In the genomic region with DNA sequence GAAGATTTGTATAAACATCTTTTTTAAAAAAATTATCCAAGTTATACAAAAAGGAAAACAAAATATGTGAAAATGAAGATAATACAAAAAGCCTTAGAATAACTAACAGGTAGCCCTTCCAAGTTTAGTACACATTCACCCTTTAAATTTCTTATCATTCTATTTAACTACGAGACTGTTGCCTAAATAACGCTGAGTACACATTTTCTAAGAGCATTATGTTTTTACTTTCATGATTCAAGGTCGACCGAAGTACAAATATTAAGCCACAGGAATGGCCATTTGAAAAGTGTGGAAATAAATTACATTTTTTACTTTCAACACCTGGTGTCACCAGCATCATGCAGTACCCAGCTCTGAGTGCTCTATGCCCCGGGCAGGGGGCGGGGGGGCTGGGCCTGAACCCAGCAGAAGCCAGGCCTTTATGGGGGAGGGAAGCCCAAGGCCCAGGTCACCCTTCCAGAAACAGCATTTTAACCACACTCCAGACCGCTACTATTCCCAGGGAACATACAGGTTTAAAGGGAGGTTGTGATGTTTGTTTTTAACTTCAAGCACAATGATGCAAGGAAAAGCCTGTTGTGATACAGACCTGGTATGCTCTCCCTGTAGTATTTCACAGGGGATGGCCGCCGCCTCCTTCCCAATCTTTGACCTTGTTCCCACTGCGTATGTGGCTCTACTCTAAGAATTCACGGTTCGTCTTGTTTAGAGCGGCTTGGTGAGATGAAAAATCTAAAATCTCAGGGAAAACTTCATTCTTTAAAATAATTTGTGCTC, we compare ENCODE assay signal across 1 cellular context.
TF ChIP-seq lines count a peak whose summit lies in the region.

No MANE protein-coding gene starts in this region.

TF ChIP-seq in HepG2, 621 proteins besides CTCF, POLR2A, EP300 and RAD21 (continued from another document and continues in another):
- TF ChIP-seq, protein P1, sequence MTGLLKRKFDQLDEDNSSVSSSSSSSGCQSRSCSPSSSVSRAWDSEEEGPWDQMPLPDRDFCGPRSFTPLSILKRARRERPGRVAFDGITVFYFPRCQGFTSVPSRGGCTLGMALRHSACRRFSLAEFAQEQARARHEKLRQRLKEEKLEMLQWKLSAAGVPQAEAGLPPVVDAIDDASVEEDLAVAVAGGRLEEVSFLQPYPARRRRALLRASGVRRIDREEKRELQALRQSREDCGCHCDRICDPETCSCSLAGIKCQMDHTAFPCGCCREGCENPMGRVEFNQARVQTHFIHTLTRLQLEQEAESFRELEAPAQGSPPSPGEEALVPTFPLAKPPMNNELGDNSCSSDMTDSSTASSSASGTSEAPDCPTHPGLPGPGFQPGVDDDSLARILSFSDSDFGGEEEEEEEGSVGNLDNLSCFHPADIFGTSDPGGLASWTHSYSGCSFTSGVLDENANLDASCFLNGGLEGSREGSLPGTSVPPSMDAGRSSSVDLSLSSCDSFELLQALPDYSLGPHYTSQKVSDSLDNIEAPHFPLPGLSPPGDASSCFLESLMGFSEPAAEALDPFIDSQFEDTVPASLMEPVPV (CRISPR knock-in tag; IDR thresholded peaks at IDR 0.05), result no peak
- TF ChIP-seq, protein P2, sequence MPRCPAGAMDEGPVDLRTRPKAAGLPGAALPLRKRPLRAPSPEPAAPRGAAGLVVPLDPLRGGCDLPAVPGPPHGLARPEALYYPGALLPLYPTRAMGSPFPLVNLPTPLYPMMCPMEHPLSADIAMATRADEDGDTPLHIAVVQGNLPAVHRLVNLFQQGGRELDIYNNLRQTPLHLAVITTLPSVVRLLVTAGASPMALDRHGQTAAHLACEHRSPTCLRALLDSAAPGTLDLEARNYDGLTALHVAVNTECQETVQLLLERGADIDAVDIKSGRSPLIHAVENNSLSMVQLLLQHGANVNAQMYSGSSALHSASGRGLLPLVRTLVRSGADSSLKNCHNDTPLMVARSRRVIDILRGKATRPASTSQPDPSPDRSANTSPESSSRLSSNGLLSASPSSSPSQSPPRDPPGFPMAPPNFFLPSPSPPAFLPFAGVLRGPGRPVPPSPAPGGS (CRISPR knock-in tag; IDR thresholded peaks at IDR 0.05), result no peak
- TF ChIP-seq MTF1 (CRISPR knock-in tag; IDR thresholded peaks at IDR 0.05) (no peak), ZNF124 (CRISPR knock-in tag; IDR thresholded peaks at IDR 0.05) (no peak), KAT7 (CRISPR knock-in tag; IDR thresholded peaks at IDR 0.05; ENCODE audit: borderline replicate concordance) (no peak), HDAC1 (CRISPR knock-in tag; IDR thresholded peaks at IDR 0.05) (peak; percentile 27; the same call in 1 of the 2 replicates), RBFOX2 (IDR thresholded peaks at IDR 0.05; ENCODE audit: low read depth, low read length) (no peak), ZNF207 (IDR thresholded peaks at IDR 0.05; ENCODE audit: borderline replicate concordance) (no peak), SETDB1 (CRISPR knock-in tag; IDR thresholded peaks at IDR 0.05; ENCODE audit: borderline replicate concordance) (no peak), SALL1 (CRISPR knock-in tag; IDR thresholded peaks at IDR 0.05) (peak; percentile 84), KDM1A (CRISPR knock-in tag; IDR thresholded peaks at IDR 0.05) (no peak), ZNF552 (CRISPR knock-in tag; IDR thresholded peaks at IDR 0.05; ENCODE audit: borderline replicate concordance) (no peak), ZNF558 (CRISPR knock-in tag; IDR thresholded peaks at IDR 0.05; ENCODE audit: borderline replicate concordance) (no peak), CENPX (CRISPR knock-in tag; IDR thresholded peaks at IDR 0.05) (no peak), GZF1 (CRISPR knock-in tag; IDR thresholded peaks at IDR 0.05) (no peak), ZNF510 (CRISPR knock-in tag; IDR thresholded peaks at IDR 0.05; ENCODE audit: low read depth) (no peak), MYNN (CRISPR knock-in tag; IDR thresholded peaks at IDR 0.05; ENCODE audit: low read depth) (no peak), TMF1 (CRISPR knock-in tag; IDR thresholded peaks at IDR 0.05; ENCODE audit: low read depth) (no peak), MEIS2 (CRISPR knock-in tag; IDR thresholded peaks at IDR 0.05) (no peak), CREB1 (IDR thresholded peaks at IDR 0.05) (no peak), CREB1 (CRISPR knock-in tag; IDR thresholded peaks at IDR 0.05) (no peak), YY1 (IDR thresholded peaks at IDR 0.05; ENCODE audit: insufficient read depth, insufficient replicate concordance, low read depth, low read length) (no peak), ZNF282 (IDR thresholded peaks at IDR 0.05; ENCODE audit: partially characterized antibody) (no peak), CBX1 (IDR thresholded peaks at IDR 0.05; ENCODE audit: low read depth) (no peak), GATA4 (IDR thresholded peaks at IDR 0.05; ENCODE audit: borderline replicate concordance, low read depth) (no peak), ZNF556 (CRISPR knock-in tag; IDR thresholded peaks at IDR 0.05; ENCODE audit: borderline replicate concordance) (no peak), NKX3-1 (CRISPR knock-in tag; IDR thresholded peaks at IDR 0.05) (no peak), ZC3H4 (CRISPR knock-in tag; IDR thresholded peaks at IDR 0.05; ENCODE audit: borderline replicate concordance) (no peak), ZNF850 (CRISPR knock-in tag; conservative IDR thresholded peaks at IDR 0.05) (no peak)
- TF ChIP-seq, protein P3, sequence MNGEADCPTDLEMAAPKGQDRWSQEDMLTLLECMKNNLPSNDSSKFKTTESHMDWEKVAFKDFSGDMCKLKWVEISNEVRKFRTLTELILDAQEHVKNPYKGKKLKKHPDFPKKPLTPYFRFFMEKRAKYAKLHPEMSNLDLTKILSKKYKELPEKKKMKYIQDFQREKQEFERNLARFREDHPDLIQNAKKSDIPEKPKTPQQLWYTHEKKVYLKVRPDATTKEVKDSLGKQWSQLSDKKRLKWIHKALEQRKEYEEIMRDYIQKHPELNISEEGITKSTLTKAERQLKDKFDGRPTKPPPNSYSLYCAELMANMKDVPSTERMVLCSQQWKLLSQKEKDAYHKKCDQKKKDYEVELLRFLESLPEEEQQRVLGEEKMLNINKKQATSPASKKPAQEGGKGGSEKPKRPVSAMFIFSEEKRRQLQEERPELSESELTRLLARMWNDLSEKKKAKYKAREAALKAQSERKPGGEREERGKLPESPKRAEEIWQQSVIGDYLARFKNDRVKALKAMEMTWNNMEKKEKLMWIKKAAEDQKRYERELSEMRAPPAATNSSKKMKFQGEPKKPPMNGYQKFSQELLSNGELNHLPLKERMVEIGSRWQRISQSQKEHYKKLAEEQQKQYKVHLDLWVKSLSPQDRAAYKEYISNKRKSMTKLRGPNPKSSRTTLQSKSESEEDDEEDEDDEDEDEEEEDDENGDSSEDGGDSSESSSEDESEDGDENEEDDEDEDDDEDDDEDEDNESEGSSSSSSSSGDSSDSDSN (CRISPR knock-in tag; IDR thresholded peaks at IDR 0.05), result no peak
- TF ChIP-seq, protein P4, sequence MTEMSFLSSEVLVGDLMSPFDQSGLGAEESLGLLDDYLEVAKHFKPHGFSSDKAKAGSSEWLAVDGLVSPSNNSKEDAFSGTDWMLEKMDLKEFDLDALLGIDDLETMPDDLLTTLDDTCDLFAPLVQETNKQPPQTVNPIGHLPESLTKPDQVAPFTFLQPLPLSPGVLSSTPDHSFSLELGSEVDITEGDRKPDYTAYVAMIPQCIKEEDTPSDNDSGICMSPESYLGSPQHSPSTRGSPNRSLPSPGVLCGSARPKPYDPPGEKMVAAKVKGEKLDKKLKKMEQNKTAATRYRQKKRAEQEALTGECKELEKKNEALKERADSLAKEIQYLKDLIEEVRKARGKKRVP (CRISPR knock-in tag; IDR thresholded peaks at IDR 0.05), result no peak
- TF ChIP-seq, protein P5, sequence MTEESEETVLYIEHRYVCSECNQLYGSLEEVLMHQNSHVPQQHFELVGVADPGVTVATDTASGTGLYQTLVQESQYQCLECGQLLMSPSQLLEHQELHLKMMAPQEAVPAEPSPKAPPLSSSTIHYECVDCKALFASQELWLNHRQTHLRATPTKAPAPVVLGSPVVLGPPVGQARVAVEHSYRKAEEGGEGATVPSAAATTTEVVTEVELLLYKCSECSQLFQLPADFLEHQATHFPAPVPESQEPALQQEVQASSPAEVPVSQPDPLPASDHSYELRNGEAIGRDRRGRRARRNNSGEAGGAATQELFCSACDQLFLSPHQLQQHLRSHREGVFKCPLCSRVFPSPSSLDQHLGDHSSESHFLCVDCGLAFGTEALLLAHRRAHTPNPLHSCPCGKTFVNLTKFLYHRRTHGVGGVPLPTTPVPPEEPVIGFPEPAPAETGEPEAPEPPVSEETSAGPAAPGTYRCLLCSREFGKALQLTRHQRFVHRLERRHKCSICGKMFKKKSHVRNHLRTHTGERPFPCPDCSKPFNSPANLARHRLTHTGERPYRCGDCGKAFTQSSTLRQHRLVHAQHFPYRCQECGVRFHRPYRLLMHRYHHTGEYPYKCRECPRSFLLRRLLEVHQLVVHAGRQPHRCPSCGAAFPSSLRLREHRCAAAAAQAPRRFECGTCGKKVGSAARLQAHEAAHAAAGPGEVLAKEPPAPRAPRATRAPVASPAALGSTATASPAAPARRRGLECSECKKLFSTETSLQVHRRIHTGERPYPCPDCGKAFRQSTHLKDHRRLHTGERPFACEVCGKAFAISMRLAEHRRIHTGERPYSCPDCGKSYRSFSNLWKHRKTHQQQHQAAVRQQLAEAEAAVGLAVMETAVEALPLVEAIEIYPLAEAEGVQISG (CRISPR knock-in tag; IDR thresholded peaks at IDR 0.05), result no peak
- TF ChIP-seq, protein P6, sequence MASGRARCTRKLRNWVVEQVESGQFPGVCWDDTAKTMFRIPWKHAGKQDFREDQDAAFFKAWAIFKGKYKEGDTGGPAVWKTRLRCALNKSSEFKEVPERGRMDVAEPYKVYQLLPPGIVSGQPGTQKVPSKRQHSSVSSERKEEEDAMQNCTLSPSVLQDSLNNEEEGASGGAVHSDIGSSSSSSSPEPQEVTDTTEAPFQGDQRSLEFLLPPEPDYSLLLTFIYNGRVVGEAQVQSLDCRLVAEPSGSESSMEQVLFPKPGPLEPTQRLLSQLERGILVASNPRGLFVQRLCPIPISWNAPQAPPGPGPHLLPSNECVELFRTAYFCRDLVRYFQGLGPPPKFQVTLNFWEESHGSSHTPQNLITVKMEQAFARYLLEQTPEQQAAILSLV (CRISPR knock-in tag; IDR thresholded peaks at IDR 0.05; ENCODE audit: borderline replicate concordance), result no peak
- TF ChIP-seq, protein P7, sequence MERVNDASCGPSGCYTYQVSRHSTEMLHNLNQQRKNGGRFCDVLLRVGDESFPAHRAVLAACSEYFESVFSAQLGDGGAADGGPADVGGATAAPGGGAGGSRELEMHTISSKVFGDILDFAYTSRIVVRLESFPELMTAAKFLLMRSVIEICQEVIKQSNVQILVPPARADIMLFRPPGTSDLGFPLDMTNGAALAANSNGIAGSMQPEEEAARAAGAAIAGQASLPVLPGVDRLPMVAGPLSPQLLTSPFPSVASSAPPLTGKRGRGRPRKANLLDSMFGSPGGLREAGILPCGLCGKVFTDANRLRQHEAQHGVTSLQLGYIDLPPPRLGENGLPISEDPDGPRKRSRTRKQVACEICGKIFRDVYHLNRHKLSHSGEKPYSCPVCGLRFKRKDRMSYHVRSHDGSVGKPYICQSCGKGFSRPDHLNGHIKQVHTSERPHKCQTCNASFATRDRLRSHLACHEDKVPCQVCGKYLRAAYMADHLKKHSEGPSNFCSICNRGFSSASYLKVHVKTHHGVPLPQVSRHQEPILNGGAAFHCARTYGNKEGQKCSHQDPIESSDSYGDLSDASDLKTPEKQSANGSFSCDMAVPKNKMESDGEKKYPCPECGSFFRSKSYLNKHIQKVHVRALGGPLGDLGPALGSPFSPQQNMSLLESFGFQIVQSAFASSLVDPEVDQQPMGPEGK (CRISPR knock-in tag; IDR thresholded peaks at IDR 0.05), result peak; percentile 63
- TF ChIP-seq, protein P8, sequence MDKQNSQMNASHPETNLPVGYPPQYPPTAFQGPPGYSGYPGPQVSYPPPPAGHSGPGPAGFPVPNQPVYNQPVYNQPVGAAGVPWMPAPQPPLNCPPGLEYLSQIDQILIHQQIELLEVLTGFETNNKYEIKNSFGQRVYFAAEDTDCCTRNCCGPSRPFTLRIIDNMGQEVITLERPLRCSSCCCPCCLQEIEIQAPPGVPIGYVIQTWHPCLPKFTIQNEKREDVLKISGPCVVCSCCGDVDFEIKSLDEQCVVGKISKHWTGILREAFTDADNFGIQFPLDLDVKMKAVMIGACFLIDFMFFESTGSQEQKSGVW (CRISPR knock-in tag; IDR thresholded peaks at IDR 0.05; ENCODE audit: borderline replicate concordance), result no peak
- TF ChIP-seq, protein P9, sequence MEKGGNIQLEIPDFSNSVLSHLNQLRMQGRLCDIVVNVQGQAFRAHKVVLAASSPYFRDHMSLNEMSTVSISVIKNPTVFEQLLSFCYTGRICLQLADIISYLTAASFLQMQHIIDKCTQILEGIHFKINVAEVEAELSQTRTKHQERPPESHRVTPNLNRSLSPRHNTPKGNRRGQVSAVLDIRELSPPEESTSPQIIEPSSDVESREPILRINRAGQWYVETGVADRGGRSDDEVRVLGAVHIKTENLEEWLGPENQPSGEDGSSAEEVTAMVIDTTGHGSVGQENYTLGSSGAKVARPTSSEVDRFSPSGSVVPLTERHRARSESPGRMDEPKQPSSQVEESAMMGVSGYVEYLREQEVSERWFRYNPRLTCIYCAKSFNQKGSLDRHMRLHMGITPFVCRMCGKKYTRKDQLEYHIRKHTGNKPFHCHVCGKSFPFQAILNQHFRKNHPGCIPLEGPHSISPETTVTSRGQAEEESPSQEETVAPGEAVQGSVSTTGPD (CRISPR knock-in tag; IDR thresholded peaks at IDR 0.05), result no peak
- TF ChIP-seq, protein P10, sequence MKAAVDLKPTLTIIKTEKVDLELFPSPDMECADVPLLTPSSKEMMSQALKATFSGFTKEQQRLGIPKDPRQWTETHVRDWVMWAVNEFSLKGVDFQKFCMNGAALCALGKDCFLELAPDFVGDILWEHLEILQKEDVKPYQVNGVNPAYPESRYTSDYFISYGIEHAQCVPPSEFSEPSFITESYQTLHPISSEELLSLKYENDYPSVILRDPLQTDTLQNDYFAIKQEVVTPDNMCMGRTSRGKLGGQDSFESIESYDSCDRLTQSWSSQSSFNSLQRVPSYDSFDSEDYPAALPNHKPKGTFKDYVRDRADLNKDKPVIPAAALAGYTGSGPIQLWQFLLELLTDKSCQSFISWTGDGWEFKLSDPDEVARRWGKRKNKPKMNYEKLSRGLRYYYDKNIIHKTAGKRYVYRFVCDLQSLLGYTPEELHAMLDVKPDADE (CRISPR knock-in tag; IDR thresholded peaks at IDR 0.05), result no peak
- TF ChIP-seq, protein P11, sequence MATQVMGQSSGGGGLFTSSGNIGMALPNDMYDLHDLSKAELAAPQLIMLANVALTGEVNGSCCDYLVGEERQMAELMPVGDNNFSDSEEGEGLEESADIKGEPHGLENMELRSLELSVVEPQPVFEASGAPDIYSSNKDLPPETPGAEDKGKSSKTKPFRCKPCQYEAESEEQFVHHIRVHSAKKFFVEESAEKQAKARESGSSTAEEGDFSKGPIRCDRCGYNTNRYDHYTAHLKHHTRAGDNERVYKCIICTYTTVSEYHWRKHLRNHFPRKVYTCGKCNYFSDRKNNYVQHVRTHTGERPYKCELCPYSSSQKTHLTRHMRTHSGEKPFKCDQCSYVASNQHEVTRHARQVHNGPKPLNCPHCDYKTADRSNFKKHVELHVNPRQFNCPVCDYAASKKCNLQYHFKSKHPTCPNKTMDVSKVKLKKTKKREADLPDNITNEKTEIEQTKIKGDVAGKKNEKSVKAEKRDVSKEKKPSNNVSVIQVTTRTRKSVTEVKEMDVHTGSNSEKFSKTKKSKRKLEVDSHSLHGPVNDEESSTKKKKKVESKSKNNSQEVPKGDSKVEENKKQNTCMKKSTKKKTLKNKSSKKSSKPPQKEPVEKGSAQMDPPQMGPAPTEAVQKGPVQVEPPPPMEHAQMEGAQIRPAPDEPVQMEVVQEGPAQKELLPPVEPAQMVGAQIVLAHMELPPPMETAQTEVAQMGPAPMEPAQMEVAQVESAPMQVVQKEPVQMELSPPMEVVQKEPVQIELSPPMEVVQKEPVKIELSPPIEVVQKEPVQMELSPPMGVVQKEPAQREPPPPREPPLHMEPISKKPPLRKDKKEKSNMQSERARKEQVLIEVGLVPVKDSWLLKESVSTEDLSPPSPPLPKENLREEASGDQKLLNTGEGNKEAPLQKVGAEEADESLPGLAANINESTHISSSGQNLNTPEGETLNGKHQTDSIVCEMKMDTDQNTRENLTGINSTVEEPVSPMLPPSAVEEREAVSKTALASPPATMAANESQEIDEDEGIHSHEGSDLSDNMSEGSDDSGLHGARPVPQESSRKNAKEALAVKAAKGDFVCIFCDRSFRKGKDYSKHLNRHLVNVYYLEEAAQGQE (IDR thresholded peaks at IDR 0.05; ENCODE audit: borderline replicate concordance in 1 of 2, low read depth in 1 of 2, low read length in 2 of 2), result no peak
